ENCODE assay signal across 8 cellular contexts in the genomic region with DNA sequence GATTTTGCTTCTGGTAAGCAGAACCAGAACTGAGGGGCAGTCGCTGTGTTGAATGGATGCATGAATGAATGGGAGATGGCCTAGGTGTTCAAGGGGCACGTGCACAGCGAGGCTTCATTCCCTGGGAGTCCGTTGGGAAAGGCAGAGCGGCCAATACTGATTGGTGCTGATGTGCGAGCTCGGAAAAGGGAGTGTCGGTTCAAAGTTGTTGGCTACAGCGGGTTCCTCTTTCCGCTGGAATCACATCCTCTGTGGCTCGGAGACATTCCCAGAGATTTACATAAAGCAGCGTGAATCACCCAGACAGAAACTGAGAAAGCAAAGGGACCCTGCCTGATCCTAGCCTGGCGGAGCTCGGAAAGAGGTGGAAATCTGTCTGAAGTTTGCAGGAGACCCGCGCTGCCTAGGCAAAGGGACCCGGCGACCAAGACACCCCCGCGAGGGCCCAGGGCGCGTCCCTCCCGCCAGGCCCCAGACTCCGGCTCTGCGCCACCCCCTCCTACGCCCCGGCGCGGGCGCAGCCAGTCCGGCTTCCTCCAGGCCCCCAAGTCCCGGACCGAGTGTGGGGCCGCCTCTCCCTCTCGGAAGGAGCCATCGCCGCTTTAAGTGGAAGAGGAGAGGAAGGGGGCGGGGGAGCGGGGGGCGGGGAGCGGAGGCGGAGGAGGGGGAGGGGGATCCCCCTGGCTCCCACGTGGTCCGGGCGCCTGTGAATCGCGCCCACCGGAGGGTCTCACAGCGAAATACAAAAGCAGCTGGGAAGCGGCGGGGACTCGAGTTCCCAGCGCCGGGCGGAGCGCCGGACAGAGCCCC. TPM values are rescaled to one million over a fixed set of nuclear protein-coding genes. Genes with fewer than 3 reads are reported as not detected.
A peak's percentile ranks its signal among the peaks of the same experiment; 100 is the strongest.
DNase-seq lines count a peak whose midpoint lies in the region; ATAC-seq and TF ChIP-seq lines count a peak whose summit lies in the region.

A gene with protein sequence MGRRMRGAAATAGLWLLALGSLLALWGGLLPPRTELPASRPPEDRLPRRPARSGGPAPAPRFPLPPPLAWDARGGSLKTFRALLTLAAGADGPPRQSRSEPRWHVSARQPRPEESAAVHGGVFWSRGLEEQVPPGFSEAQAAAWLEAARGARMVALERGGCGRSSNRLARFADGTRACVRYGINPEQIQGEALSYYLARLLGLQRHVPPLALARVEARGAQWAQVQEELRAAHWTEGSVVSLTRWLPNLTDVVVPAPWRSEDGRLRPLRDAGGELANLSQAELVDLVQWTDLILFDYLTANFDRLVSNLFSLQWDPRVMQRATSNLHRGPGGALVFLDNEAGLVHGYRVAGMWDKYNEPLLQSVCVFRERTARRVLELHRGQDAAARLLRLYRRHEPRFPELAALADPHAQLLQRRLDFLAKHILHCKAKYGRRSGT (plus strand): TSS at position 774 of the 810 bp plus-strand sequence. CDS start 177 bp downstream, outside the sequence.

- DNase-seq in ACHN, result peak; percentile 86
- DNase-seq in GM13976 (ENCODE audit: low spot score), result peak; percentile 82
- DNase-seq in NCI-H226, result peak; percentile 94
- no peak for DNase-seq in activated T-helper 2 cell treated with anti-CD3 and anti-CD28 coated beads, Interferon-gamma antibody, Interleukin-2, Interleukin-4, amounts not matched to agents 10 μg/mL and 5 μg/mL and 100 μg/mL, durations not matched to agents 14 hours and 24 hours and 36 hours (ENCODE audit: low spot score)
- peak; percentile 92 to 96 for DNase-seq in foreskin fibroblast
- DNase-seq in natural killer cell, result no peak

- 2% methylated on average over 57 of the region's 57 CpGs for WGBS in urinary bladder

- peak within 1 kb of the TSS; percentile 25 for H3K27ac ChIP-seq in urinary bladder (ENCODE audit: low read depth)

- TF ChIP-seq CTCF in GM13976 (IDR thresholded peaks at IDR 0.05; ENCODE audit: borderline replicate concordance, control extremely low read depth, extremely low read depth, insufficient read depth, missing control alignments) (no peak), foreskin fibroblast (IDR thresholded peaks at IDR 0.05; ENCODE audit: low read depth, low read length) (no peak), natural killer cell (IDR thresholded peaks at IDR 0.05) (no peak)

- H3K4me1 Mint-ChIP-seq in activated T-helper 2 cell treated with anti-CD3 and anti-CD28 coated beads, Interferon-gamma antibody, Interleukin-2, Interleukin-4, amounts not matched to agents 10 μg/mL and 5 μg/mL and 100 μg/mL, durations not matched to agents 14 hours and 24 hours and 36 hours (ENCODE audit: low read depth), result peaks cover 6% of the 10 kb centered on the region
- H3K4me1 Mint-ChIP-seq in natural killer cell, result peaks cover 3 to 5% of the 10 kb centered on the region in 2 donors

- in situ Hi-C loops in ACHN (cut with HindIII; ENCODE audit: low pct_ligation_motif_present, low pct_unique_long_range_greater_than_20kb, low sequenced_read_pairs), result no loop called here
- in situ Hi-C loops in GM13976 (cut with MboI; ENCODE audit: low sequenced_read_pairs, unreplicated experiment), result loop anchor here (10.0 to 25.0 kb wide), 4 partner anchors 194 to 647 kb away; no protein-coding TSS in a partner anchor

- H3K36me3 Mint-ChIP-seq in activated T-helper 2 cell treated with anti-CD3 and anti-CD28 coated beads, Interferon-gamma antibody, Interleukin-2, Interleukin-4, amounts not matched to agents 10 μg/mL and 5 μg/mL and 100 μg/mL, durations not matched to agents 14 hours and 24 hours and 36 hours (ENCODE audit: low read depth), result no peaks in the 10 kb centered on the region
- H3K36me3 Mint-ChIP-seq in natural killer cell, result no peaks in the 10 kb centered on the region

- peak within 1 kb of the TSS; percentile 64 to 66 for H3K4me3 ChIP-seq in foreskin fibroblast (ENCODE audit: low read depth in 1 of 2, low read length in 2 of 2)
- H3K4me3 ChIP-seq in urinary bladder (ENCODE audit: low read depth, low read length), result peak within 1 kb of the TSS; percentile 68

- no peaks in the 10 kb centered on the region for H3K4me1 ChIP-seq in urinary bladder (ENCODE audit: insufficient read depth)

- ATAC-seq in HG02884 (IDR thresholded peaks at IDR 0.05; ENCODE audit: unreplicated experiment) (peak; percentile 29), natural killer cell (peak in 2 of 3 donors; percentile 20 to 24)

- no peaks in the 10 kb centered on the region for H3K36me3 ChIP-seq in urinary bladder (ENCODE audit: insufficient read depth)

- intact Hi-C loops in activated T-helper 2 cell treated with anti-CD3 and anti-CD28 coated beads, Interferon-gamma antibody, Interleukin-2, Interleukin-4, amounts not matched to agents 10 μg/mL and 5 μg/mL and 100 μg/mL, durations not matched to agents 14 hours and 24 hours and 36 hours (cut with micrococcal nuclease), result loop anchor here (2.0 to 10.0 kb wide), 4 partner anchors 327 to 641 kb away; a partner anchor contains a TSS
- intact Hi-C loops in natural killer cell (cut with micrococcal nuclease), result loop anchor here (2.0 to 5.0 kb wide), 2 partner anchors 205 to 859 kb away; no protein-coding TSS in a partner anchor

- H3K27ac Mint-ChIP-seq in activated T-helper 2 cell treated with anti-CD3 and anti-CD28 coated beads, Interferon-gamma antibody, Interleukin-2, Interleukin-4, amounts not matched to agents 10 μg/mL and 5 μg/mL and 100 μg/mL, durations not matched to agents 14 hours and 24 hours and 36 hours, result no peak within 1 kb of the TSS
- no peak within 1 kb of the TSS for H3K27ac Mint-ChIP-seq in natural killer cell

- no peaks in the 10 kb centered on the region for H3K9me3 Mint-ChIP-seq in activated T-helper 2 cell treated with anti-CD3 and anti-CD28 coated beads, Interferon-gamma antibody, Interleukin-2, Interleukin-4, amounts not matched to agents 10 μg/mL and 5 μg/mL and 100 μg/mL, durations not matched to agents 14 hours and 24 hours and 36 hours
- no peaks in the 10 kb centered on the region for H3K9me3 Mint-ChIP-seq in natural killer cell

- H3K4me3 Mint-ChIP-seq in activated T-helper 2 cell treated with anti-CD3 and anti-CD28 coated beads, Interferon-gamma antibody, Interleukin-2, Interleukin-4, amounts not matched to agents 10 μg/mL and 5 μg/mL and 100 μg/mL, durations not matched to agents 14 hours and 24 hours and 36 hours (ENCODE audit: low read depth), result peak within 1 kb of the TSS; percentile 58
- peak within 1 kb of the TSS; percentile 83 for H3K4me3 Mint-ChIP-seq in natural killer cell

- H3K27me3 Mint-ChIP-seq in activated T-helper 2 cell treated with anti-CD3 and anti-CD28 coated beads, Interferon-gamma antibody, Interleukin-2, Interleukin-4, amounts not matched to agents 10 μg/mL and 5 μg/mL and 100 μg/mL, durations not matched to agents 14 hours and 24 hours and 36 hours (ENCODE audit: low read depth), result peaks cover 57% of the 10 kb centered on the region
- peaks cover 45 to 82% of the 10 kb centered on the region in 2 donors for H3K27me3 Mint-ChIP-seq in natural killer cell (ENCODE audit: low read depth in 2 of 2)

RNA-seq across cellular contexts. Expression of the gene that starts here (rescaled TPM):
- total RNA-seq in activated T-helper 2 cell treated with anti-CD3 and anti-CD28 coated beads, Interferon-gamma antibody, Interleukin-2, Interleukin-4, amounts not matched to agents 10 μg/mL and 5 μg/mL and 100 μg/mL, durations not matched to agents 14 hours and 24 hours and 36 hours, result 0.09 TPM in 2 replicates
- not detected for total RNA-seq in natural killer cell
- total RNA-seq in urinary bladder, result 8.7 TPM
- 3.1 TPM for polyA plus RNA-seq in urinary bladder

Comparison
In these comparisons a context has a peak if more than half of its experiments do, and no peak if none do; other contexts are left out.
1. Peak in ATAC-seq in natural killer cell; RNA of the gene not detected or under 1 TPM.
2. DNase-seq: peak in ACHN (single experiment), GM13976 (single experiment), NCI-H226 (single experiment) and foreskin fibroblast (2 of 2); none in activated T-helper 2 cell treated with anti-CD3 and anti-CD28 coated beads, Interferon-gamma antibody, Interleukin-2, Interleukin-4, amounts not matched to agents 10 μg/mL and 5 μg/mL and 100 μg/mL, durations not matched to agents 14 hours and 24 hours and 36 hours (single experiment) and natural killer cell (single experiment).